Comparison of ENCODE assay signal across 15 cellular contexts in the genomic region with DNA sequence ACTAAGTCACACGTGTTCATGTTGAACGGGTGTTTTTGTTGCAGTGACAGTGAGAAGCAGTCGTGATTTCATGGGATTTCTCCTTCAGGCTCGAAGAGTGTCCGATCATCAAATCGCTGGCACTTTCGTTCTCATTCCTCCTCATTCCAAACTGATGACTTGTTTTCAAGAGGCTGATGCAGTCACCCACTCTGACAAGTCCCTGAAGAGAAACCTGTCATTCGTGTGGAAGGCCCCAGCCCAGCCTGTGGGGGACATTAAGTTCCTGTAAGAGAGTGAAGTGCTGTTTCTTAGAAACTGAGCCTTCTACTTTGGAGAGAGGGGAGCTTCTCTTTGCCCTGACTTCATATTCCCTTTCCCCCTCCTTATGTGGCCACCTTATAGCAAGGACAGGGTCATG. TPM values are rescaled to one million over a fixed set of nuclear protein-coding genes. Genes with fewer than 3 reads are reported as not detected.
A peak's percentile ranks its signal among the peaks of the same experiment; 100 is the strongest.
DNase-seq lines count a peak whose midpoint lies in the region; ATAC-seq and TF ChIP-seq lines count a peak whose summit lies in the region.
"Had no signal": no experiment of that assay in that cellular context is flagged by ENCODE, and none has a peak within 500 bp of the region (broad histone marks: within the 10 kb centered on the region; RNA-seq: fewer than 3 reads in every experiment).

No MANE protein-coding gene starts in this region.

- in situ Hi-C loops in Panc1 (cut with HindIII; ENCODE audit: low pct_unique_long_range_greater_than_20kb, low sequenced_read_pairs): no loop called here

- 39 to 55% methylated on average over 8 of the region's 8 CpGs for WGBS in aorta, 2 donors

- H3K4me2 ChIP-seq in osteoblast (ENCODE audit: insufficient read depth, low read length): peak overlapping the region; percentile 60

- H3K27ac ChIP-seq in Panc1 (ENCODE audit: low read length) (no peak overlapping the region), osteoblast (ENCODE audit: low read depth, low read length) (no peak overlapping the region), aorta (ENCODE audit: low read depth in 1 of 2, low read length in 2 of 2) (no peak overlapping the region)

- no TSS peak for BruUV-seq in Panc1 (replicated peaks; lab: Mats Ljungman, UMichigan)

- TF ChIP-seq CTCF in Panc1 (IDR thresholded peaks at IDR 0.05) (no peak), epithelial cell of esophagus (IDR thresholded peaks at IDR 0.05; ENCODE audit: insufficient read depth, low read depth, low read length, missing control alignments) (no peak), osteoblast (IDR thresholded peaks at IDR 0.05; ENCODE audit: extremely low read depth, low read depth, low read length) (no peak)

- DNase-seq in EL (peak; percentile 82), Panc1 (ENCODE audit: low read depth, low spot score) (no peak), epithelial cell of esophagus (ENCODE audit: low read depth) (peak; percentile 71), osteoblast (ENCODE audit: insufficient read length, low spot score, missing footprints) (peak; percentile 88), aorta (no peak), NCI-H82 (lab: John Stamatoyannopoulos, UW) (no peak)
- DNase-seq: activated CD4-positive, alpha-beta T cell treated with anti-CD3 and anti-CD28 coated beads for 48 hours; CD8-positive, alpha-beta memory T cell; NCI-H1417 treated with DMSO at 0.1 percent for 48 hours; NCI-H774; retina had no signal

- H4K20me1 ChIP-seq in osteoblast (ENCODE audit: insufficient read depth, low read length): no peaks in the 10 kb centered on the region

- H3K4me1 ChIP-seq in Panc1 (ENCODE audit: control insufficient read depth, insufficient read depth, low read length): no peaks in the 10 kb centered on the region
- H3K4me1 ChIP-seq in osteoblast (ENCODE audit: insufficient read depth, low read length): no peaks in the 10 kb centered on the region
- no peaks in the 10 kb centered on the region for H3K4me1 ChIP-seq in aorta (ENCODE audit: control insufficient read depth in 1 of 2, insufficient read depth in 2 of 2, low read length in 2 of 2)

- ATAC-seq in Panc1: 0 out of 2 replicates have a peak, but pooled peaks have one; percentile 56
- ATAC-seq in HG03280 (IDR thresholded peaks at IDR 0.05; ENCODE audit: unreplicated experiment): no peak
- no peak for ATAC-seq in aorta (ENCODE audit: low FRiP score)
- ATAC-seq in HG02885 (IDR thresholded peaks at IDR 0.05; ENCODE audit: poor library complexity, unreplicated experiment): no peak
- ATAC-seq: HepG2 had no signal

- H3K27me3 ChIP-seq in Panc1 (ENCODE audit: control insufficient read depth, insufficient read depth, low read length): no peaks in the 10 kb centered on the region
- H3K27me3 ChIP-seq in osteoblast (ENCODE audit: insufficient read depth, low read length): no peaks in the 10 kb centered on the region
- H3K27me3 ChIP-seq in aorta (ENCODE audit: control insufficient read depth in 1 of 2, insufficient read depth in 2 of 2, low read length in 1 of 2): no peaks in the 10 kb centered on the region

- no peaks in the 10 kb centered on the region for H3K9me3 ChIP-seq in Panc1 (ENCODE audit: control insufficient read depth, insufficient read depth, low read depth, low read length)
- H3K9me3 ChIP-seq in osteoblast (ENCODE audit: low read depth, low read length): no peaks in the 10 kb centered on the region
- no peaks in the 10 kb centered on the region for H3K9me3 ChIP-seq in aorta (ENCODE audit: control insufficient read depth, low read length)

- POLR2A ChIA-PET in Panc1 (lab: Charles Lee): no interaction called here

- H3K79me2 ChIP-seq in osteoblast (ENCODE audit: insufficient read depth, low read length): no peaks in the 10 kb centered on the region

- intact Hi-C loops in Panc1 (cut with micrococcal nuclease; ENCODE audit: unreplicated experiment): no loop called here
- intact Hi-C loops in aorta (cut with DNase I): no loop called here

- H2AFZ ChIP-seq in osteoblast (ENCODE audit: low read length): peak overlapping the region; percentile 73

- H3K36me3 ChIP-seq in Panc1 (ENCODE audit: control insufficient read depth, insufficient read depth, low read length): no peaks in the 10 kb centered on the region
- no peaks in the 10 kb centered on the region for H3K36me3 ChIP-seq in osteoblast (ENCODE audit: insufficient read depth, low read length)
- H3K36me3 ChIP-seq in aorta (ENCODE audit: control insufficient read depth in 1 of 2, insufficient read depth in 2 of 2, low read length in 1 of 2): no peaks in the 10 kb centered on the region

- H3K4me3 ChIP-seq in Panc1 (ENCODE audit: low read depth in 2 of 2, low read length in 2 of 2) (peak overlapping the region in 1 of 2 experiments; percentile 21; a peak in 2 of 4 replicates), epithelial cell of esophagus (ENCODE audit: low read length) (no peak overlapping the region), osteoblast (ENCODE audit: insufficient read depth, low read length) (peak overlapping the region; percentile 41), aorta (ENCODE audit: low read length in 2 of 2) (no peak overlapping the region)

- CTCF ChIA-PET in Panc1 (lab: Charles Lee): no interaction called here

RNA-seq across cellular contexts. Expression of a gene that starts 8.0 kb away (rescaled TPM):
- total RNA-seq in Panc1 (2021; ENCODE audit: unreplicated experiment) (not detected), osteoblast (not detected in 2 replicates), aorta (under 1 TPM; 0.29 to 0.63 TPM)
- not detected for polyA plus RNA-seq in Panc1 (2012; ENCODE audit: insufficient read length)
- under 1 TPM in 1 of 2 donors, not detected in 1; 0.10 TPM for polyA plus RNA-seq in aorta
- total RNA-seq: activated T-helper 2 cell treated with anti-CD3 and anti-CD28 coated beads, Interferon-gamma antibody, Interleukin-2, Interleukin-4, amounts not matched to agents 10 μg/mL and 5 μg/mL and 100 μg/mL, durations not matched to agents 14 hours and 24 hours and 36 hours had no signal
- polyA plus RNA-seq: CD8-positive, alpha-beta memory T cell had no signal

RNA-seq across cellular contexts. Expression of a gene that starts 46.8 kb away (rescaled TPM):
- total RNA-seq in Panc1 (2021; ENCODE audit: unreplicated experiment) (15.9 TPM), osteoblast (17.0 and 19.7 TPM in 2 replicates), aorta (10 to 100 TPM; 19.9 to 25.8 TPM)
- 17.0 TPM for polyA plus RNA-seq in Panc1 (2012; ENCODE audit: insufficient read length)
- 10 to 100 TPM; 30.2 to 35.1 TPM for polyA plus RNA-seq in aorta

Comparison
In these comparisons a context has a peak if more than half of its experiments do, and no peak if none do; other contexts are left out.
1. DNase-seq: peak in EL (single experiment), epithelial cell of esophagus (single experiment) and osteoblast (single experiment); none in Panc1 (single experiment), aorta (0 of 2) and NCI-H82 (single experiment).